ENCODE assay signal across 21 cellular contexts in genomic region chr14:23639891-23640523, GRCh38. TPM values are rescaled to one million over a fixed set of nuclear protein-coding genes. Genes with fewer than 3 reads are reported as not detected.
A peak's percentile ranks its signal among the peaks of the same experiment; 100 is the strongest.
DNase-seq lines count a peak whose midpoint lies in the region; ATAC-seq, FAIRE-seq and TF ChIP-seq lines count a peak whose summit lies in the region.
"Had no signal": no experiment of that assay in that cellular context is flagged by ENCODE, and none has a peak within 500 bp of the region (broad histone marks: within the 10 kb centered on the region; RNA-seq: fewer than 3 reads in every experiment).

No MANE protein-coding gene starts in this region.

- H3K4me1 ChIP-seq in osteoblast (ENCODE audit: insufficient read depth, low read length), result peaks cover 29% of the 10 kb centered on the region

- no peaks in the 10 kb centered on the region for H3K27me3 ChIP-seq in bronchial epithelial cell (ENCODE audit: control insufficient read depth, insufficient read depth, low read length)
- H3K27me3 ChIP-seq in osteoblast (ENCODE audit: insufficient read depth, low read length), result no peaks in the 10 kb centered on the region
- H3K27me3 ChIP-seq: esophagus squamous epithelium, neutrophil, upper lobe of left lung had no signal

- no peaks in the 10 kb centered on the region for H4K20me1 ChIP-seq in osteoblast (ENCODE audit: insufficient read depth, low read length)

- H3K79me2 ChIP-seq in osteoblast (ENCODE audit: insufficient read depth, low read length), result no peaks in the 10 kb centered on the region

- H3K9me3 ChIP-seq in osteoblast (ENCODE audit: low read depth, low read length), result no peaks in the 10 kb centered on the region
- H3K9me3 ChIP-seq: esophagus squamous epithelium, neutrophil, upper lobe of left lung had no signal

- peak; percentile 23 for FAIRE-seq in bronchial epithelial cell (lab: Jason Lieb, UNC)
- FAIRE-seq: GM18507 had no signal

- TF ChIP-seq CTCF in bronchial epithelial cell (IDR thresholded peaks at IDR 0.05; ENCODE audit: insufficient read depth, low read length, severe bottlenecking), result no peak
- no peak for TF ChIP-seq CTCF in osteoblast (IDR thresholded peaks at IDR 0.05; ENCODE audit: extremely low read depth, low read depth, low read length)

- DNase-seq in NCI-H2171 treated with DMSO at 0.1 percent for 48 hours (lab: John Stamatoyannopoulos, UW) (peak; percentile 31), NCI-H2171 (lab: John Stamatoyannopoulos, UW) (no peak), bronchial epithelial cell (ENCODE audit: low read depth) (no peak), osteoblast (ENCODE audit: insufficient read length, low spot score, missing footprints) (peak; percentile 86), stromal cell of bone marrow (ENCODE audit: low read depth) (peak; percentile 12), activated gamma-delta T cell (lab: John Stamatoyannopoulos, UW) (no peak)
- DNase-seq: activated CD4-positive, alpha-beta T cell treated with anti-CD3 and anti-CD28 coated beads, Interleukin-2, amount 10 ng/mL, durations not matched to agents 24 days and 14 days; activated naive CD4-positive, alpha-beta T cell; activated T-cell treated with anti-CD3 and anti-CD28 coated beads, Interleukin-2, amount 50 U/mL, for 4 hours; AML-193; cortex of kidney; esophagus squamous epithelium; GDM1; RPMI8226; stimulated activated naive CD8-positive, alpha-beta T cell treated with anti-CD3 and anti-CD28 coated beads, Interleukin-15, Interleukin-2, amounts not matched to agents 100 U/mL and 50 U/mL, for 24 hours had no signal

- ATAC-seq in HG02642 (IDR thresholded peaks at IDR 0.05; ENCODE audit: poor library complexity, unreplicated experiment), result no peak
- ATAC-seq in GM19035 (IDR thresholded peaks at IDR 0.05; ENCODE audit: unreplicated experiment), result no peak
- ATAC-seq: activated T-cell treated with anti-CD3 and anti-CD28 coated beads, Interleukin-2, amount 50 U/mL, for 4 hours; stimulated activated naive CD8-positive, alpha-beta T cell treated with anti-CD3 and anti-CD28 coated beads, Interleukin-15, Interleukin-2, amounts not matched to agents 100 U/mL and 50 U/mL, for 24 hours had no signal

- no peaks in the 10 kb centered on the region for H3K36me3 ChIP-seq in bronchial epithelial cell (ENCODE audit: control insufficient read depth, insufficient read depth, low read length)
- no peaks in the 10 kb centered on the region for H3K36me3 ChIP-seq in osteoblast (ENCODE audit: insufficient read depth, low read length)
- H3K36me3 ChIP-seq: esophagus squamous epithelium, neutrophil, upper lobe of left lung had no signal

- no peak overlapping the region for H2AFZ ChIP-seq in osteoblast (ENCODE audit: low read length)

- peak overlapping the region; percentile 18 for H3K4me2 ChIP-seq in osteoblast (ENCODE audit: insufficient read depth, low read length)

- H3K27ac ChIP-seq in osteoblast (ENCODE audit: low read depth, low read length), result peak overlapping the region; percentile 29
- H3K27ac ChIP-seq: 22Rv1, neutrophil, upper lobe of left lung had no signal

- H3K4me3 ChIP-seq in bronchial epithelial cell (ENCODE audit: low read depth, low read length), result no peak overlapping the region
- H3K4me3 ChIP-seq in osteoblast (ENCODE audit: insufficient read depth, low read length), result no peak overlapping the region
- H3K4me3 ChIP-seq: esophagus squamous epithelium, upper lobe of left lung had no signal

RNA-seq across cellular contexts. Expression of gene DHRS2, which starts 3.8 kb away (rescaled TPM):
- total RNA-seq in bronchial epithelial cell, result not detected in 2 replicates
- total RNA-seq in osteoblast, result under 0.01 and 0.29 TPM in 2 replicates

Comparison
In these comparisons a context has a peak if more than half of its experiments do, and no peak if none do; other contexts are left out.
1. DNase-seq: peak in NCI-H2171 treated with DMSO at 0.1 percent for 48 hours (single experiment), osteoblast (single experiment) and stromal cell of bone marrow (single experiment); none in NCI-H2171 (single experiment), bronchial epithelial cell (single experiment) and activated gamma-delta T cell (single experiment).